In genomic region chr6:35385457-35386202, GRCh38 we compare ENCODE assay signal across 1 cellular context.
TF ChIP-seq lines count a peak whose summit lies in the region.

No MANE protein-coding gene starts in this region.

TF ChIP-seq in HEK293, 187 proteins besides CTCF, POLR2A, EP300 and RAD21 (continued from another document and continues in another):
- TF ChIP-seq ZNF404 (tag by site-specific recombination; IDR thresholded peaks at IDR 0.05) (no peak), ZNF76 (tag by site-specific recombination; IDR thresholded peaks at IDR 0.05; ENCODE audit: borderline replicate concordance, low read depth) (no peak), ZNF23 (tag by site-specific recombination; IDR thresholded peaks at IDR 0.05; ENCODE audit: borderline replicate concordance) (no peak), ZNF621 (tag by site-specific recombination; IDR thresholded peaks at IDR 0.05) (no peak), ZNF776 (tag by site-specific recombination; IDR thresholded peaks at IDR 0.05; ENCODE audit: borderline replicate concordance) (no peak), KLF7 (tag by site-specific recombination; IDR thresholded peaks at IDR 0.05; ENCODE audit: borderline replicate concordance) (no peak), ZFHX2 (tag by site-specific recombination; conservative IDR thresholded peaks at IDR 0.05) (peak; percentile 45), ZNF561 (tag by site-specific recombination; IDR thresholded peaks at IDR 0.05; ENCODE audit: borderline replicate concordance) (no peak), ZNF274 (IDR thresholded peaks at IDR 0.05; ENCODE audit: low read length) (no peak), ZNF274 (tag by site-specific recombination; IDR thresholded peaks at IDR 0.05; ENCODE audit: borderline replicate concordance) (no peak), ZNF529 (tag by site-specific recombination; IDR thresholded peaks at IDR 0.05; ENCODE audit: insufficient replicate concordance) (no peak), ZNF473 (tag by site-specific recombination; IDR thresholded peaks at IDR 0.05) (no peak), FEZF1 (tag by site-specific recombination; IDR thresholded peaks at IDR 0.05) (no peak), ZNF138 (tag by site-specific recombination; IDR thresholded peaks at IDR 0.05; ENCODE audit: borderline replicate concordance) (no peak), ZNF530 (tag by site-specific recombination; IDR thresholded peaks at IDR 0.05; ENCODE audit: low read depth) (no peak), ZNF580 (tag by site-specific recombination; IDR thresholded peaks at IDR 0.05) (no peak), ZNF677 (tag by site-specific recombination; IDR thresholded peaks at IDR 0.05) (no peak), ZNF280C (tag by site-specific recombination; IDR thresholded peaks at IDR 0.05) (no peak), ZNF398 (tag by site-specific recombination; IDR thresholded peaks at IDR 0.05) (0 out of 2 replicates have a peak, but pooled peaks have one; percentile 15), ZNF544 (tag by site-specific recombination; IDR thresholded peaks at IDR 0.05) (no peak), ZNF239 (tag by site-specific recombination; IDR thresholded peaks at IDR 0.05) (no peak), ZNF600 (tag by site-specific recombination; IDR thresholded peaks at IDR 0.05) (peak; percentile 47; the same call in 1 of the 2 replicates), ZNF2 (tag by site-specific recombination; IDR thresholded peaks at IDR 0.05) (no peak), ZNF202 (tag by site-specific recombination; IDR thresholded peaks at IDR 0.05; ENCODE audit: borderline replicate concordance) (no peak), ZNF175 (tag by site-specific recombination; IDR thresholded peaks at IDR 0.05) (no peak), ZNF704 (tag by site-specific recombination; IDR thresholded peaks at IDR 0.05) (no peak), SALL2 (tag by site-specific recombination; IDR thresholded peaks at IDR 0.05; ENCODE audit: borderline replicate concordance) (no peak), ZNF157 (tag by site-specific recombination; IDR thresholded peaks at IDR 0.05) (no peak), SETDB1 (IDR thresholded peaks at IDR 0.05; ENCODE audit: insufficient read length, low read length) (no peak), TSHZ1 (tag by site-specific recombination; IDR thresholded peaks at IDR 0.05; ENCODE audit: borderline replicate concordance) (no peak), REPIN1 (tag by site-specific recombination; IDR thresholded peaks at IDR 0.05; ENCODE audit: low read depth) (no peak), OVOL3 (tag by site-specific recombination; IDR thresholded peaks at IDR 0.05) (no peak), ZBTB49 (tag by site-specific recombination; IDR thresholded peaks at IDR 0.05; ENCODE audit: low read depth) (no peak), ZNF664 (tag by site-specific recombination; IDR thresholded peaks at IDR 0.05) (no peak), ZNF747 (tag by site-specific recombination; IDR thresholded peaks at IDR 0.05) (no peak), ZBTB6 (tag by site-specific recombination; IDR thresholded peaks at IDR 0.05) (no peak), ZBTB17 (tag by site-specific recombination; IDR thresholded peaks at IDR 0.05) (peak; percentile 50; the same call in 1 of the 2 replicates), ZNF169 (tag by site-specific recombination; IDR thresholded peaks at IDR 0.05) (no peak), ZNF146 (tag by site-specific recombination; IDR thresholded peaks at IDR 0.05) (no peak), KLF17 (tag by site-specific recombination; IDR thresholded peaks at IDR 0.05) (peak; percentile 87), ZNF48 (tag by site-specific recombination; IDR thresholded peaks at IDR 0.05) (no peak), ZNF658 (tag by site-specific recombination; IDR thresholded peaks at IDR 0.05) (no peak), ZSCAN5A (tag by site-specific recombination; IDR thresholded peaks at IDR 0.05) (no peak), BCL11A (tag by site-specific recombination; IDR thresholded peaks at IDR 0.05; ENCODE audit: low read depth) (no peak), GLI2 (tag by site-specific recombination; IDR thresholded peaks at IDR 0.05; ENCODE audit: borderline replicate concordance, low read depth) (no peak), GLIS1 (tag by site-specific recombination; IDR thresholded peaks at IDR 0.05) (peak; percentile 77), RBAK (tag by site-specific recombination; IDR thresholded peaks at IDR 0.05) (no peak), ZNF10 (tag by site-specific recombination; IDR thresholded peaks at IDR 0.05) (no peak), ZNF341 (tag by site-specific recombination; IDR thresholded peaks at IDR 0.05; ENCODE audit: low read depth) (no peak), MEIS1 (CRISPR knock-in tag; IDR thresholded peaks at IDR 0.05; ENCODE audit: borderline replicate concordance) (no peak), INSM2 (tag by site-specific recombination; IDR thresholded peaks at IDR 0.05) (no peak)
